ENCODE assay signal across 8 cellular contexts in genomic region chr11:3796346-3796745, GRCh38. TPM values are rescaled to one million over a fixed set of nuclear protein-coding genes. Genes with fewer than 3 reads are reported as not detected.
DNase-seq lines count a peak whose midpoint lies in the region; ATAC-seq, FAIRE-seq and TF ChIP-seq lines count a peak whose summit lies in the region.

No MANE protein-coding gene starts in this region.

- H3K9me3 ChIP-seq in A549 (no peaks in the 10 kb centered on the region), HUES48 (ENCODE audit: control insufficient read depth, insufficient read depth, low read length) (no peaks in the 10 kb centered on the region), mammary epithelial cell (replicated peaks; ENCODE audit: insufficient read depth, low read length) (no peaks in the 10 kb centered on the region), mucosa of rectum (ENCODE audit: control insufficient read depth in 2 of 2, low read length in 2 of 2) (no peaks in the 10 kb centered on the region)

- peaks cover 61% of the 10 kb centered on the region for H3K79me2 ChIP-seq in mammary epithelial cell (ENCODE audit: insufficient read depth, low read length)

- H3K36me3 ChIP-seq in HUES48 (ENCODE audit: control insufficient read depth, insufficient read depth, low read length) (peaks cover 34% of the 10 kb centered on the region), mammary epithelial cell (ENCODE audit: insufficient read depth, low read length) (peaks cover 10% of the 10 kb centered on the region), mucosa of rectum (ENCODE audit: control insufficient read depth in 2 of 2, insufficient read depth in 2 of 2, low read length in 2 of 2) (peaks cover 0 to 11% of the 10 kb centered on the region in 2 donors)

- no peak for TF ChIP-seq RAD21 in A549 (conservative IDR thresholded peaks at IDR 0.05 in 1 of 2, IDR thresholded peaks at IDR 0.05 in 1 of 2)

- DNase-seq in A549 (ENCODE audit: low read depth in 1 of 2, low spot score in 1 of 2): no peak
- no peak for DNase-seq in mammary epithelial cell
- no peak for DNase-seq in stimulated activated CD4-positive, alpha-beta T cell treated with anti-CD3 and anti-CD28 coated beads, Interleukin-4, amount 100 ng/mL, for 1 hour
- DNase-seq in NCI-H146 treated with DMSO at 0.1 percent for 48 hours (lab: John Stamatoyannopoulos, UW; ENCODE audit: unreplicated experiment): no peak
- no peak for DNase-seq in COR-L47 (lab: John Stamatoyannopoulos, UW)

- H3K4me1 ChIP-seq in A549: peaks cover 20% of the 10 kb centered on the region
- H3K4me1 ChIP-seq in HUES48 (ENCODE audit: control insufficient read depth, insufficient read depth, low read length): peaks cover 7% of the 10 kb centered on the region
- peaks cover 8% of the 10 kb centered on the region for H3K4me1 ChIP-seq in mammary epithelial cell (ENCODE audit: insufficient read depth, low read length)
- H3K4me1 ChIP-seq in mucosa of rectum (ENCODE audit: control insufficient read depth in 2 of 2, insufficient read depth in 2 of 2, low read length in 2 of 2): peaks cover 11% of the 10 kb centered on the region in 2 donors

- H2AFZ ChIP-seq in mammary epithelial cell (ENCODE audit: low read depth, low read length): no peak overlapping the region

- POLR2A ChIA-PET in A549 (lab: Yijun Ruan, JAX): no interaction called here

- no peak for ATAC-seq in A549
- no peak for ATAC-seq in HG03196 (IDR thresholded peaks at IDR 0.05; ENCODE audit: unreplicated experiment)

- TF ChIP-seq EP300 in A549 (IDR thresholded peaks at IDR 0.05): no peak

- intact Hi-C loops in mammary epithelial cell (cut with micrococcal nuclease): no loop called here

- H3K4me3 ChIP-seq in A549 (peak overlapping the region; percentile 100), HUES48 (ENCODE audit: low read depth, low read length) (peak overlapping the region; percentile 97), mammary epithelial cell (replicated peaks in 1 of 3; ENCODE audit: insufficient read depth in 1 of 3, low read depth in 2 of 3, low read length in 3 of 3) (peak overlapping the region; percentile 75 to 92 (median 85)), mucosa of rectum (ENCODE audit: low read length in 2 of 2) (peak overlapping the region; percentile 90 to 95)

- CTCF ChIA-PET in A549 (lab: Yijun Ruan, JAX) (interaction anchor here (0.9 to 5.9 kb wide), 2 partner anchors 14 kb away, joined by 3 to 56 read pairs; partner anchors contain the start of gene PGAP2), mammary epithelial cell (lab: Charles Lee; ENCODE audit: low non-redundant PET) (interaction anchor here (0.6 kb wide), 1 partner anchor 164 kb away, joined by 3 read pairs; no protein-coding TSS in a partner anchor)

- 7% methylated on average over 14 of the region's 14 CpGs for WGBS in A549 (ENCODE audit: missing lambda C conversion rate)
- 10% methylated on average over 14 of the region's 14 CpGs for WGBS in mammary epithelial cell (ENCODE audit: low coverage, missing lambda C conversion rate)

- dilution Hi-C loops in mammary epithelial cell (cut with HindIII; ENCODE audit: low sequenced_read_pairs): loop anchor here (5.0 kb wide), 2 partner anchors 34 to 106 kb away; no protein-coding TSS in a partner anchor

- no peaks in the 10 kb centered on the region for H4K20me1 ChIP-seq in mammary epithelial cell (ENCODE audit: insufficient read depth, low read length)

- FAIRE-seq in A549 (lab: Jason Lieb, UNC): no peak

- in situ Hi-C loops in mammary epithelial cell (cut with MboI; ENCODE audit: low sequenced_read_pairs in 2 of 2): no loop called here

- no TSS peak for BruUV-seq in mammary epithelial cell (replicated peaks; lab: Mats Ljungman, UMichigan)

- H3K27ac ChIP-seq in A549 (peak overlapping the region; percentile 95), HUES48 (ENCODE audit: low read depth, low read length) (no peak overlapping the region), mammary epithelial cell (ENCODE audit: insufficient read depth, low read depth, low read length) (peak overlapping the region; percentile 90), mucosa of rectum (ENCODE audit: low read depth in 2 of 2, low read length in 2 of 2) (no peak overlapping the region)

- H3K9ac ChIP-seq in HUES48 (ENCODE audit: low read depth, low read length): peak overlapping the region; percentile 91
- peak overlapping the region; percentile 92 for H3K9ac ChIP-seq in mammary epithelial cell (ENCODE audit: insufficient read depth, low read length)
- H3K9ac ChIP-seq in mucosa of rectum (ENCODE audit: low read depth in 1 of 2, low read length in 2 of 2): peak overlapping the region; percentile 97 to 98

- no peak for TF ChIP-seq POLR2A in A549 (IDR thresholded peaks at IDR 0.05; ENCODE audit: low read length)

- TF ChIP-seq CTCF in A549 (IDR thresholded peaks at IDR 0.05) (no peak), mammary epithelial cell (conservative IDR thresholded peaks at IDR 0.05 in 1 of 2, IDR thresholded peaks at IDR 0.05 in 1 of 2; ENCODE audit: extremely low read depth in 1 of 2, insufficient read depth in 1 of 2, low read depth in 1 of 2, low read length in 2 of 2) (no peak)

- H3K27me3 ChIP-seq in HUES48 (ENCODE audit: control insufficient read depth, insufficient read depth, low read length) (no peaks in the 10 kb centered on the region), mammary epithelial cell (ENCODE audit: insufficient read depth, low read length) (no peaks in the 10 kb centered on the region), mucosa of rectum (ENCODE audit: control insufficient read depth in 2 of 2, insufficient read depth in 2 of 2, low read length in 2 of 2) (no peaks in the 10 kb centered on the region)

- peak overlapping the region; percentile 98 for H3K4me2 ChIP-seq in A549
- H3K4me2 ChIP-seq in mammary epithelial cell (ENCODE audit: insufficient read depth, low read depth, low read length): peak overlapping the region; percentile 81

TF ChIP-seq in A549, 52 proteins besides CTCF, POLR2A, EP300 and RAD21 (continues in another document):
- TF ChIP-seq, protein P1, sequence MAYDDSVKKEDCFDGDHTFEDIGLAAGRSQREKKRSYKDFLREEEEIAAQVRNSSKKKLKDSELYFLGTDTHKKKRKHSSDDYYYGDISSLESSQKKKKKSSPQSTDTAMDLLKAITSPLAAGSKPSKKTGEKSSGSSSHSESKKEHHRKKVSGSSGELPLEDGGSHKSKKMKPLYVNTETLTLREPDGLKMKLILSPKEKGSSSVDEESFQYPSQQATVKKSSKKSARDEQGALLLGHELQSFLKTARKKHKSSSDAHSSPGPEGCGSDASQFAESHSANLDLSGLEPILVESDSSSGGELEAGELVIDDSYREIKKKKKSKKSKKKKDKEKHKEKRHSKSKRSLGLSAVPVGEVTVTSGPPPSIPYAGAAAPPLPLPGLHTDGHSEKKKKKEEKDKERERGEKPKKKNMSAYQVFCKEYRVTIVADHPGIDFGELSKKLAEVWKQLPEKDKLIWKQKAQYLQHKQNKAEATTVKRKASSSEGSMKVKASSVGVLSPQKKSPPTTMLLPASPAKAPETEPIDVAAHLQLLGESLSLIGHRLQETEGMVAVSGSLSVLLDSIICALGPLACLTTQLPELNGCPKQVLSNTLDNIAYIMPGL (CRISPR knock-in tag; IDR thresholded peaks at IDR 0.05; ENCODE audit: borderline replicate concordance): no peak
- TF ChIP-seq ZNF302 (CRISPR knock-in tag; IDR thresholded peaks at IDR 0.05) (no peak), ZC3H11A (IDR thresholded peaks at IDR 0.05) (no peak), PHF8 (IDR thresholded peaks at IDR 0.05; ENCODE audit: borderline replicate concordance, low read depth) (no peak), RARB (CRISPR knock-in tag; IDR thresholded peaks at IDR 0.05) (no peak), JUNB (IDR thresholded peaks at IDR 0.05) (no peak), CBX2 (IDR thresholded peaks at IDR 0.05; ENCODE audit: borderline replicate concordance, low read depth) (no peak), TFCP2L1 (CRISPR knock-in tag; IDR thresholded peaks at IDR 0.05) (no peak), SREBF2 (IDR thresholded peaks at IDR 0.05) (no peak), FOSB (CRISPR knock-in tag; IDR thresholded peaks at IDR 0.05) (no peak), ZSCAN20 (CRISPR knock-in tag; IDR thresholded peaks at IDR 0.05) (no peak), MAFK (IDR thresholded peaks at IDR 0.05; ENCODE audit: partially characterized antibody) (no peak)

RNA-seq across cellular contexts. Expression of gene NUP98, which starts 1.0 kb away (rescaled TPM):
- polyA plus RNA-seq in A549 (2011; rRNA removed) (121 and 152 TPM in 2 replicates), A549 (2017; fragmentation: RNase III; extraction: RNeasy Plus Mini Kit Qiagen cat#74134 plus additional on column Dnase treatment) (51.9 to 54.2 TPM (median 53.0 TPM) in 3 replicates), mammary epithelial cell (105 TPM)
- 90.1 and 114 TPM in 2 replicates for polyA plus RNA-seq in A549 (2012; cell fraction: cytosol; rRNA removed)
- 307 and 359 TPM in 2 replicates for polyA plus RNA-seq in A549 (2012; cell fraction: nucleus; rRNA removed)
- 354 and 372 TPM in 2 replicates for polyA minus RNA-seq in A549 (2011; rRNA and poly(A)+ RNA removed)
- 100 to 1,000 TPM in 1 of 2 donors, 10 to 100 TPM in 1; 73.6 to 108 TPM for total RNA-seq in mammary epithelial cell
- 493 TPM for polyA minus RNA-seq in mammary epithelial cell

RNA-seq across cellular contexts. Expression of gene PGAP2, which starts 12.0 kb away (rescaled TPM):
- 35.2 and 49.2 TPM in 2 replicates for polyA plus RNA-seq in A549 (2011; rRNA removed)
- 47.6 and 65.5 TPM in 2 replicates for polyA plus RNA-seq in A549 (2012; cell fraction: cytosol; rRNA removed)
- 65.2 and 78.0 TPM in 2 replicates for polyA plus RNA-seq in A549 (2012; cell fraction: nucleus; rRNA removed)
- polyA plus RNA-seq in A549 (2017; fragmentation: RNase III; extraction: RNeasy Plus Mini Kit Qiagen cat#74134 plus additional on column Dnase treatment): 31.4 to 32.4 TPM (median 32.1 TPM) in 3 replicates
- polyA minus RNA-seq in A549 (2011; rRNA and poly(A)+ RNA removed): 49.4 and 59.3 TPM in 2 replicates
- 10 to 100 TPM; 20.3 to 36.4 TPM for total RNA-seq in mammary epithelial cell
- 45.2 TPM for polyA plus RNA-seq in mammary epithelial cell
- 74.2 TPM for polyA minus RNA-seq in mammary epithelial cell

RNA-seq across cellular contexts. Expression of gene RHOG, which starts 44.4 kb away (rescaled TPM):
- 41.1 and 54.3 TPM in 2 replicates for polyA plus RNA-seq in A549 (2011; rRNA removed)
- 111 and 157 TPM in 2 replicates for polyA plus RNA-seq in A549 (2012; cell fraction: cytosol; rRNA removed)
- 59.8 and 100 TPM in 2 replicates for polyA plus RNA-seq in A549 (2012; cell fraction: nucleus; rRNA removed)
- polyA plus RNA-seq in A549 (2017; fragmentation: RNase III; extraction: RNeasy Plus Mini Kit Qiagen cat#74134 plus additional on column Dnase treatment): 55.0 to 64.3 TPM (median 62.2 TPM) in 3 replicates
- 87.2 and 95.3 TPM in 2 replicates for polyA minus RNA-seq in A549 (2011; rRNA and poly(A)+ RNA removed)
- 10 to 100 TPM; 11.5 to 61.4 TPM for total RNA-seq in mammary epithelial cell
- polyA plus RNA-seq in mammary epithelial cell: 92.3 TPM
- 107 TPM for polyA minus RNA-seq in mammary epithelial cell

RNA-seq across cellular contexts. Expression of gene STIM1, which starts 59.1 kb away (rescaled TPM):
- polyA plus RNA-seq in A549 (2011; rRNA removed): 38.7 and 42.5 TPM in 2 replicates
- polyA plus RNA-seq in A549 (2012; cell fraction: cytosol; rRNA removed): 22.4 and 26.1 TPM in 2 replicates
- 40.8 and 56.0 TPM in 2 replicates for polyA plus RNA-seq in A549 (2012; cell fraction: nucleus; rRNA removed)
- polyA plus RNA-seq in A549 (2017; fragmentation: RNase III; extraction: RNeasy Plus Mini Kit Qiagen cat#74134 plus additional on column Dnase treatment): 32.8 to 35.3 TPM (median 35.2 TPM) in 3 replicates
- polyA minus RNA-seq in A549 (2011; rRNA and poly(A)+ RNA removed): 60.6 and 70.8 TPM in 2 replicates
- total RNA-seq in mammary epithelial cell: 10 to 100 TPM; 57.0 to 74.0 TPM
- 45.2 TPM for polyA plus RNA-seq in mammary epithelial cell
- 74.4 TPM for polyA minus RNA-seq in mammary epithelial cell

Comparison
In these comparisons a context has a peak if more than half of its experiments do, and no peak if none do; other contexts are left out.
1. H3K27ac ChIP-seq: peak in A549 (2 of 2) and mammary epithelial cell (single experiment); none in HUES48 (single experiment) and mucosa of rectum (0 of 2).
2. Peak in every context shown above with its lines, with median percentiles within 50 percentile points of each other: H3K4me3 ChIP-seq and H3K9ac ChIP-seq.